ENCODE assay signal across 1 cellular context in the genomic region with DNA sequence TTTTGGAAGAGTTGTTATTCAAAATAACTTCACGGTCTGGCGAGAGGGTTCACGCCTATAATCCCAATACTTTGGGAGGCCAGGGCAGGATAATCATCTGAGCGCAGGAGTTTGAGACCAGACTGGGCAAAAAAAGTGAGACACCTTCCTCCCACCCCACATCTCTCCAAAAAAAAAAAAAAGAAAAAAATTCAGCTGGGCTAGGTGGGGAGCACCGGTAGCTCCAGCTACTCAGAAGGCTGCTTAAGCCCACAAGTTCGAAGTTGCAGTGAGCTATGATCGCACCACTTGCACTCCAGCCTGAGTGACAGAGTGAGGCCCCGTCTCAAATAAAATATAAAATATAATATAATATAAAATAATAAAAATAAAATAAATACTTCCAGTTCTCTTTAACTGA.
TF ChIP-seq lines count a peak whose summit lies in the region.

No MANE protein-coding gene starts in this region.

TF ChIP-seq in H1, 55 proteins besides CTCF, POLR2A, EP300 and RAD21:
- TF ChIP-seq KDM4A (IDR thresholded peaks at IDR 0.05; ENCODE audit: low read depth, low read length, severe bottlenecking) (no peak), ASH2L (IDR thresholded peaks at IDR 0.05; ENCODE audit: low read length) (no peak), FOSL1 (IDR thresholded peaks at IDR 0.05; ENCODE audit: insufficient read depth, low read depth, low read length) (no peak)
